ENCODE assay signal across 1 cellular context in genomic region chr6:42971746-42972327, GRCh38.
A peak's percentile ranks its signal among the peaks of the same experiment; 100 is the strongest.
TF ChIP-seq lines count a peak whose summit lies in the region.

No MANE protein-coding gene starts in this region.

TF ChIP-seq in K562, 482 proteins besides CTCF, POLR2A, EP300 and RAD21:
- TF ChIP-seq ZNF184 (CRISPR knock-in tag; IDR thresholded peaks at IDR 0.05): no peak
- TF ChIP-seq TAF15 (IDR thresholded peaks at IDR 0.05; ENCODE audit: low read depth, low read length): no peak
- no peak for TF ChIP-seq ZNF23 (CRISPR knock-in tag; IDR thresholded peaks at IDR 0.05)
- no peak for TF ChIP-seq PHF8 (IDR thresholded peaks at IDR 0.05; ENCODE audit: borderline replicate concordance, low read length)
- TF ChIP-seq ELK1 (CRISPR knock-in tag; IDR thresholded peaks at IDR 0.05): no peak
- TF ChIP-seq MBD2 (IDR thresholded peaks at IDR 0.05; ENCODE audit: borderline replicate concordance, low read depth): 0 out of 2 replicates have a peak, but pooled peaks have one; percentile 16
- no peak for TF ChIP-seq MTA1 (IDR thresholded peaks at IDR 0.05; ENCODE audit: borderline replicate concordance)
